Comparison of ENCODE assay signal across 1 cellular context in genomic region chr19:7706662-7707454, GRCh38.
TF ChIP-seq lines count a peak whose summit lies in the region.

No MANE protein-coding gene starts in this region.

TF ChIP-seq in liver, 16 proteins besides CTCF, POLR2A, EP300 and RAD21 (continued from another document):
- TF ChIP-seq REST (IDR thresholded peaks at IDR 0.05) = no peak
- TF ChIP-seq JUND (IDR thresholded peaks at IDR 0.05) = no peak
- TF ChIP-seq, protein P1, sequence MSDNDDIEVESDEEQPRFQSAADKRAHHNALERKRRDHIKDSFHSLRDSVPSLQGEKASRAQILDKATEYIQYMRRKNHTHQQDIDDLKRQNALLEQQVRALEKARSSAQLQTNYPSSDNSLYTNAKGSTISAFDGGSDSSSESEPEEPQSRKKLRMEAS (IDR thresholded peaks at IDR 0.05) = no peak
- TF ChIP-seq HNF4G (IDR thresholded peaks at IDR 0.05) = no peak
- TF ChIP-seq EGR1 (IDR thresholded peaks at IDR 0.05; ENCODE audit: low read depth in 2 of 2) = no peak
- TF ChIP-seq FOXA1 (IDR thresholded peaks at IDR 0.05) = no peak
